In the genomic region with DNA sequence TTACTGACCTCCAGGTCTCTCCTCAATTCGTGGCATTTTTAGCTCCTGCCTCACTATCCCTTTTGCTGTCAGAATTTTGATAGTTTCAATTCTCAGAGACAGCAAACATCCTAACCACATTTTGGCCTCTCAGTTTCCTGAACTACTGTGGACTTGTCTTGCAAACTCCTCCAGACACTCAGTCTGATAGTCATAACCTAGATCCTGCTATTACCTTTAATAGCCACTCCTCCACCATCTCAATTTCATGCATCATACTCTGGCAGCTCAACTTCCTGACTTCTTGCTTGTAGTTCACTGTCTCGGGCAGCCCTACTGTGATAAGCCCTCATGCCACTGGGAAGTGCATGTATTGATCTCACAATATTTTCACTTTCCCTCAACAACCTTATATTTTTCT, we compare ENCODE assay signal across 17 cellular contexts.
DNase-seq lines count a peak whose midpoint lies in the region; ATAC-seq and TF ChIP-seq lines count a peak whose summit lies in the region.
"Had no signal": no experiment of that assay in that cellular context is flagged by ENCODE, and none has a peak within 500 bp of the region (broad histone marks: within the 10 kb centered on the region; RNA-seq: fewer than 3 reads in every experiment).

No MANE protein-coding gene starts in this region.

- H3K9me3 Mint-ChIP-seq in H9: no peaks in the 10 kb centered on the region
- H3K9me3 Mint-ChIP-seq: IgD-negative memory B cell had no signal

- H2AK5ac ChIP-seq in mesenchymal stem cell (ENCODE audit: low read length, severe bottlenecking) (no peak overlapping the region), H9 (ENCODE audit: insufficient read length, low read length) (no peak overlapping the region)

- H3K36me3 ChIP-seq in MM.1S (replicated peaks; ENCODE audit: insufficient read depth, low read length) (no peaks in the 10 kb centered on the region), RWPE2 (ENCODE audit: low read depth) (no peaks in the 10 kb centered on the region), mesenchymal stem cell (ENCODE audit: control insufficient read depth in 1 of 2, insufficient read depth in 2 of 2, low read depth in 1 of 2, low read length in 2 of 2) (no peaks in the 10 kb centered on the region)
- H3K36me3 ChIP-seq: BLaER1 treated with 17β-estradiol and CSF1 and Interleukin-3, amounts not matched to agents 10 nM and 100 nM had no signal

- H2BK5ac ChIP-seq in mesenchymal stem cell (ENCODE audit: low read depth, low read length, poor library complexity, severe bottlenecking): no peak overlapping the region
- no peak overlapping the region for H2BK5ac ChIP-seq in H9 (ENCODE audit: insufficient read length, low read length)

- H3K18ac ChIP-seq in mesenchymal stem cell (ENCODE audit: low read depth in 1 of 2, low read length in 2 of 2) (no peak overlapping the region), H9 (ENCODE audit: insufficient read length, low read depth, low read length) (no peak overlapping the region)

- H2AFZ ChIP-seq in MM.1S (ENCODE audit: low read length): no peak overlapping the region
- H2AFZ ChIP-seq in mesenchymal stem cell (ENCODE audit: low read depth, low read length): no peak overlapping the region
- no peak overlapping the region for H2AFZ ChIP-seq in H9 (ENCODE audit: low read length)

- no peak overlapping the region for H2BK15ac ChIP-seq in mesenchymal stem cell (ENCODE audit: low read depth, poor library complexity, severe bottlenecking)
- H2BK15ac ChIP-seq in H9 (ENCODE audit: low read depth, low read length): no peak overlapping the region

- H3K27ac Mint-ChIP-seq in H9: no peak overlapping the region
- H3K27ac Mint-ChIP-seq: CD4-positive, alpha-beta T cell; IgD-negative memory B cell had no signal

- H3K9me3 ChIP-seq in MM.1S (replicated peaks; ENCODE audit: insufficient read depth, low read length): no peaks in the 10 kb centered on the region
- no peaks in the 10 kb centered on the region for H3K9me3 ChIP-seq in RWPE2 (ENCODE audit: severe bottlenecking)
- H3K9me3 ChIP-seq in mesenchymal stem cell (ENCODE audit: control insufficient read depth, low read length): no peaks in the 10 kb centered on the region
- no peaks in the 10 kb centered on the region for H3K9me3 ChIP-seq in H9 (ENCODE audit: control insufficient read depth, low read depth, low read length)
- H3K9me3 ChIP-seq: BLaER1 treated with 17β-estradiol and CSF1 and Interleukin-3, amounts not matched to agents 10 nM and 100 nM had no signal

- no peak overlapping the region for H3K9ac ChIP-seq in MM.1S (ENCODE audit: low read length)
- no peak overlapping the region for H3K9ac ChIP-seq in mesenchymal stem cell (ENCODE audit: low read length)
- H3K9ac ChIP-seq in H9 (ENCODE audit: extremely low read depth, insufficient read length, low read length): no peak overlapping the region
- H3K9ac ChIP-seq: BLaER1 treated with 17β-estradiol and CSF1 and Interleukin-3, amounts not matched to agents 10 nM and 100 nM; KMS-11 had no signal

- no peaks in the 10 kb centered on the region for H3F3A ChIP-seq in MM.1S (ENCODE audit: insufficient read depth, low read length)

- no peak overlapping the region for H3K14ac ChIP-seq in mesenchymal stem cell (ENCODE audit: low read length in 2 of 2)
- no peak overlapping the region for H3K14ac ChIP-seq in H9 (ENCODE audit: insufficient read depth, low read length)

- no peaks in the 10 kb centered on the region for H3K9me2 ChIP-seq in MM.1S (replicated peaks; ENCODE audit: insufficient read depth, low read length)

- H3K4me1 ChIP-seq in MM.1S (ENCODE audit: low read length) (no peaks in the 10 kb centered on the region), RWPE2 (ENCODE audit: insufficient read depth, poor library complexity, severe bottlenecking) (no peaks in the 10 kb centered on the region), mesenchymal stem cell (ENCODE audit: control insufficient read depth, insufficient read depth, low read depth, low read length) (no peaks in the 10 kb centered on the region), H9 (ENCODE audit: insufficient read depth, low read length) (no peaks in the 10 kb centered on the region)
- H3K4me1 ChIP-seq: BLaER1 treated with 17β-estradiol and CSF1 and Interleukin-3, amounts not matched to agents 10 nM and 100 nM had no signal

- H3K4me1 Mint-ChIP-seq in H9: no peaks in the 10 kb centered on the region
- H3K4me1 Mint-ChIP-seq: IgD-negative memory B cell had no signal

- no peak overlapping the region for H3K56ac ChIP-seq in H9 (ENCODE audit: insufficient read length, low read depth, low read length)

- no peak overlapping the region for H3K4me3 ChIP-seq in MM.1S (ENCODE audit: low read length)
- H3K4me3 ChIP-seq in RWPE2 (ENCODE audit: severe bottlenecking): no peak overlapping the region
- H3K4me3 ChIP-seq in mesenchymal stem cell (ENCODE audit: insufficient read depth in 1 of 2, low read depth in 1 of 2, low read length in 2 of 2): no peak overlapping the region
- H3K4me3 ChIP-seq: BLaER1 treated with 17β-estradiol and CSF1 and Interleukin-3, amounts not matched to agents 10 nM and 100 nM; GM12878 had no signal

- no peaks in the 10 kb centered on the region for H4K20me1 ChIP-seq in MM.1S (ENCODE audit: insufficient read depth, low read length)
- no peaks in the 10 kb centered on the region for H4K20me1 ChIP-seq in H9 (ENCODE audit: control insufficient read depth, insufficient read depth, insufficient read length)
- H4K20me1 ChIP-seq: BLaER1 treated with 17β-estradiol and CSF1 and Interleukin-3, amounts not matched to agents 10 nM and 100 nM had no signal

- ATAC-seq in GM21717 (IDR thresholded peaks at IDR 0.05; ENCODE audit: unreplicated experiment) (peak; percentile 43), RWPE2 (ENCODE audit: low read depth) (peak; percentile 41; the same call in 1 of the 3 replicates), GM21825 (IDR thresholded peaks at IDR 0.05; ENCODE audit: unreplicated experiment) (no peak), HG02588 (IDR thresholded peaks at IDR 0.05; ENCODE audit: unreplicated experiment) (no peak)
- ATAC-seq: GM12878, HCT116 had no signal

- H3K4me2 ChIP-seq in MM.1S (ENCODE audit: low read depth, low read length) (no peak overlapping the region), mesenchymal stem cell (ENCODE audit: low read length, poor library complexity, severe bottlenecking) (no peak overlapping the region), H9 (ENCODE audit: insufficient read depth, insufficient read length, low read length) (no peak overlapping the region)
- H3K4me2 ChIP-seq: BLaER1 treated with 17β-estradiol and CSF1 and Interleukin-3, amounts not matched to agents 10 nM and 100 nM; KMS-11 had no signal

- WGBS in mesenchymal stem cell: 61% methylated on average over 2 of the region's 2 CpGs
- no CpG with 5 or more reads among the region's 2 CpGs for WGBS in H9 (ENCODE audit: extremely low coverage, insufficient read length, low lambda C conversion rate)

- H3K4ac ChIP-seq in mesenchymal stem cell (ENCODE audit: low read depth in 1 of 2, low read length in 2 of 2) (no peak overlapping the region), H9 (ENCODE audit: low read depth, low read length) (no peak overlapping the region)

- H2BK20ac ChIP-seq in H9 (ENCODE audit: low read depth, low read length, poor library complexity, severe bottlenecking): no peak overlapping the region

- H3K23ac ChIP-seq in mesenchymal stem cell (ENCODE audit: low read length in 2 of 2): no peak overlapping the region
- no peak overlapping the region for H3K23ac ChIP-seq in H9 (ENCODE audit: insufficient read length, low read depth, low read length)

- H3K4me3 Mint-ChIP-seq in H9: no peak overlapping the region
- H3K4me3 Mint-ChIP-seq: CD4-positive, alpha-beta T cell; IgD-negative memory B cell had no signal

- no peak overlapping the region for H4K8ac ChIP-seq in mesenchymal stem cell (ENCODE audit: low read length)
- H4K8ac ChIP-seq in H9 (replicated peaks; ENCODE audit: insufficient read length, low read depth, low read length): no peak overlapping the region

- H3K79me2 ChIP-seq in MM.1S (ENCODE audit: low read length) (no peaks in the 10 kb centered on the region), H9 (ENCODE audit: insufficient read depth, low read length) (no peaks in the 10 kb centered on the region)

- no peak overlapping the region for H4K5ac ChIP-seq in H9 (ENCODE audit: insufficient read length, low read depth, low read length)

- no peak for TF ChIP-seq CTCF in MM.1S (IDR thresholded peaks at IDR 0.05; ENCODE audit: low read length)
- no peak for TF ChIP-seq CTCF in RWPE2 (IDR thresholded peaks at IDR 0.05; ENCODE audit: poor library complexity, severe bottlenecking)
- no peak for TF ChIP-seq CTCF in H9 (conservative IDR thresholded peaks at IDR 0.05)

- H3K36me3 Mint-ChIP-seq in H9 (ENCODE audit: insufficient read depth in 1 of 3, low read depth in 3 of 3): no peaks in the 10 kb centered on the region
- H3K36me3 Mint-ChIP-seq: IgD-negative memory B cell had no signal

- no peaks in the 10 kb centered on the region for H3K27me3 Mint-ChIP-seq in H9 (ENCODE audit: low read depth)
- H3K27me3 Mint-ChIP-seq: CD4-positive, alpha-beta T cell; IgD-negative memory B cell had no signal

- no peak overlapping the region for H3T11ph ChIP-seq in H9 (ENCODE audit: low read length)

- DNase-seq in Daoy (ENCODE audit: low read depth): peak; percentile 3
- peak; percentile 63 for DNase-seq in MM.1S
- DNase-seq in RWPE2 (ENCODE audit: low spot score): no peak
- no peak for DNase-seq in mesenchymal stem cell
- DNase-seq in H9: no peak
- DNase-seq: Calu3; CD4-positive, alpha-beta T cell; DMS 273 treated with DMSO at 0.1 percent for 48 hours; GOT3 had no signal

- H2BK12ac ChIP-seq in mesenchymal stem cell (ENCODE audit: low read length in 2 of 2): no peak overlapping the region
- H2BK12ac ChIP-seq in H9 (ENCODE audit: insufficient read length, low read depth, low read length): no peak overlapping the region

- no peaks in the 10 kb centered on the region for H3K23me2 ChIP-seq in H9 (ENCODE audit: insufficient read length, low read depth, low read length, poor library complexity, severe bottlenecking)

- no peak overlapping the region for H4K91ac ChIP-seq in mesenchymal stem cell (ENCODE audit: low read length)
- H4K91ac ChIP-seq in H9 (ENCODE audit: insufficient read length, low read depth, low read length): no peak overlapping the region

- H3K79me1 ChIP-seq in mesenchymal stem cell (replicated peaks; ENCODE audit: low read length, poor library complexity, severe bottlenecking) (no peaks in the 10 kb centered on the region), H9 (ENCODE audit: insufficient read depth, low read depth, low read length, poor library complexity, severe bottlenecking) (no peaks in the 10 kb centered on the region)

- no peak overlapping the region for H2BK120ac ChIP-seq in mesenchymal stem cell (ENCODE audit: low read depth, low read length)
- no peak overlapping the region for H2BK120ac ChIP-seq in H9 (ENCODE audit: low read depth, low read length, poor library complexity, severe bottlenecking)

- no peak overlapping the region for H3K27ac ChIP-seq in MM.1S (ENCODE audit: low read length)
- no peak overlapping the region for H3K27ac ChIP-seq in RWPE2 (ENCODE audit: poor library complexity, severe bottlenecking)
- H3K27ac ChIP-seq in mesenchymal stem cell (ENCODE audit: low read length, poor library complexity, severe bottlenecking): no peak overlapping the region
- no peak overlapping the region for H3K27ac ChIP-seq in H9 (ENCODE audit: insufficient read length, low read depth, low read length)
- H3K27ac ChIP-seq: BLaER1 treated with 17β-estradiol and CSF1 and Interleukin-3, amounts not matched to agents 10 nM and 100 nM; KMS-11 had no signal

- H3K27me3 ChIP-seq in MM.1S (replicated peaks; ENCODE audit: insufficient read depth, low read length) (no peaks in the 10 kb centered on the region), RWPE2 (ENCODE audit: insufficient read depth, poor library complexity, severe bottlenecking) (no peaks in the 10 kb centered on the region), mesenchymal stem cell (ENCODE audit: control insufficient read depth in 1 of 2, insufficient read depth in 1 of 2, low read length in 2 of 2) (no peaks in the 10 kb centered on the region), H9 (ENCODE audit: insufficient read depth, low read length) (no peaks in the 10 kb centered on the region)
- H3K27me3 ChIP-seq: BLaER1 treated with 17β-estradiol and CSF1 and Interleukin-3, amounts not matched to agents 10 nM and 100 nM had no signal

Comparison
In these comparisons a context has a peak if more than half of its experiments do, and no peak if none do; other contexts are left out.
1. DNase-seq: peak in Daoy (single experiment) and MM.1S (single experiment); none in RWPE2 (single experiment), mesenchymal stem cell (single experiment) and H9 (single experiment).
2. ATAC-seq: peak in GM21717 (single experiment) and RWPE2 (single experiment); none in GM21825 (single experiment) and HG02588 (single experiment).